Comparison of ENCODE assay signal across 8 cellular contexts in the genomic region with DNA sequence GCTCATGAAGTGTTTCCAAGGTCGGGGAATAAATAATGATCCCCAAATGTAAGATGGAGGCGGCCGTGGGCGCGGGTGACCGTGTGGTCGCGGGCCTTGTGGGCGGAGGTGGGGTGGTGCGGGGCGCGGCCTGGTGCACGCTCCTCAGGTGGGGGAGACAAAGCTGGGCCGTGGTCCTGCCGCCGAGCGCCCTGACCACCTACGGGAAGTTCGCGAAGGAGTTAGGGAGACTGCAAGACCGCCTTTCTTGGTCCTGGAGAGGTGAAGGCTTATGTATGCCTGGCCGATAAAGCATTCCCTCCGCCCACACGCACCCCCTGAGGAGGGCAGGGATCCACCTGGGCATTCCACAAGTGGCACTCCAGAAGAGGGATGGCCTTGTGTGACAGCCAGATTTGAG. TPM values are rescaled to one million over a fixed set of nuclear protein-coding genes. Genes with fewer than 3 reads are reported as not detected.
DNase-seq lines count a peak whose midpoint lies in the region; ATAC-seq, FAIRE-seq and TF ChIP-seq lines count a peak whose summit lies in the region.

No MANE protein-coding gene starts in this region.

- H3K36me3 ChIP-seq in K562 (ENCODE audit: control insufficient read depth, insufficient read depth, low read length) (no peaks in the 10 kb centered on the region), liver (ENCODE audit: control insufficient read depth in 4 of 4, insufficient read depth in 3 of 4, low read depth in 1 of 4, low read length in 3 of 4) (no peaks in the 10 kb centered on the region)

- TF ChIP-seq RAD21 in K562 (CRISPR knock-in tag; conservative IDR thresholded peaks at IDR 0.05 in 1 of 2, IDR thresholded peaks at IDR 0.05 in 1 of 2) (no peak), liver (IDR thresholded peaks at IDR 0.05) (no peak)

- H3K27ac ChIP-seq in K562 (ENCODE audit: extremely low read depth, low read depth, low read length) (no peak overlapping the region), liver (ENCODE audit: low read depth in 1 of 2, low read length in 2 of 2) (no peak overlapping the region)

- 86% methylated on average over 20 of the region's 24 CpGs for WGBS in K562 (ENCODE audit: insufficient coverage, low coverage, missing lambda C conversion rate)
- WGBS in liver, result 53% methylated on average over 24 of the region's 24 CpGs

- in situ Hi-C loops in K562 (cut with MboI), result no loop called here

- H3K27me3 Mint-ChIP-seq in activated T-cell treated with anti-CD3 and anti-CD28 coated beads, Interleukin-2, amount 50 U/mL, for 4 hours (ENCODE audit: low read depth), result no peaks in the 10 kb centered on the region
- peaks cover 20% of the 10 kb centered on the region for H3K27me3 Mint-ChIP-seq in activated T-cell treated with anti-CD3 and anti-CD28 coated beads, Interleukin-2, amount 50 U/mL, for 72 hours (ENCODE audit: low read depth)
- no peaks in the 10 kb centered on the region for H3K27me3 Mint-ChIP-seq in type B pancreatic cell

- H3K9ac ChIP-seq in K562 (ENCODE audit: insufficient read depth in 1 of 2, low read depth in 2 of 2, low read length in 2 of 2) (peak overlapping the region in 1 of 2 experiments; percentile 95; a peak in 2 of 4 replicates), liver (ENCODE audit: low read depth in 1 of 2, low read length in 2 of 2) (no peak overlapping the region)

- H3K4me2 ChIP-seq in K562 (ENCODE audit: insufficient read depth, low read length), result peak overlapping the region; percentile 80

- no peaks in the 10 kb centered on the region for H3K9me3 ChIP-seq in K562 (replicated peaks; ENCODE audit: control insufficient read depth, insufficient read depth, low read depth, low read length)
- no peaks in the 10 kb centered on the region for H3K9me3 ChIP-seq in liver (ENCODE audit: control insufficient read depth in 4 of 4, low read length in 3 of 4)

- DNase-seq in activated T-cell treated with anti-CD3 and anti-CD28 coated beads, Interleukin-2, amount 50 U/mL, for 4 hours, result no peak
- DNase-seq in activated T-cell treated with anti-CD3 and anti-CD28 coated beads, Interleukin-2, amount 50 U/mL, for 72 hours, result no peak
- DNase-seq in K562 (ENCODE audit: extremely low read depth in 1 of 4, low spot score in 3 of 4) (peak in 2 of 4 experiments; percentile 28 to 41), type B pancreatic cell (ENCODE audit: extremely low spot score, unreplicated experiment) (no peak)

- BruUV-seq in K562 (replicated peaks; lab: Mats Ljungman, UMichigan), result no TSS peak

- no peak for ATAC-seq in activated T-cell treated with anti-CD3 and anti-CD28 coated beads, Interleukin-2, amount 50 U/mL, for 4 hours
- no peak for ATAC-seq in activated T-cell treated with anti-CD3 and anti-CD28 coated beads, Interleukin-2, amount 50 U/mL, for 72 hours (replicated peaks in 1 of 2)
- ATAC-seq in K562 (no peak), HG03135 (IDR thresholded peaks at IDR 0.05; ENCODE audit: unreplicated experiment) (no peak), GM19467 (IDR thresholded peaks at IDR 0.05; ENCODE audit: unreplicated experiment) (no peak), HG03571 (IDR thresholded peaks at IDR 0.05; ENCODE audit: unreplicated experiment) (no peak)

- CTCF ChIA-PET in K562 (lab: Yijun Ruan, JAX; ENCODE audit: low intra/inter-chr PET ratio), result no interaction called here

- TF ChIP-seq CTCF in K562 (IDR thresholded peaks at IDR 0.05 in 2 of 3, conservative IDR thresholded peaks at IDR 0.05 in 1 of 3; ENCODE audit: insufficient read depth in 2 of 3, low read depth in 1 of 3, low read length in 3 of 3) (no peak), liver (IDR thresholded peaks at IDR 0.05; ENCODE audit: low read depth, low read length, missing input control) (no peak), type B pancreatic cell (conservative IDR thresholded peaks at IDR 0.05) (no peak)

- intact Hi-C loops in K562 (cut with micrococcal nuclease), result loop anchor here (5.0 kb wide), 1 partner anchor 109 kb away; the partner anchor contains the start of genes FKBP14 and PLEKHA8

- no peak for TF ChIP-seq EP300 in K562 (IDR thresholded peaks at IDR 0.05; ENCODE audit: low read length)

- no peaks in the 10 kb centered on the region for H4K20me1 ChIP-seq in K562 (replicated peaks; ENCODE audit: control insufficient read depth, insufficient read depth, low read length)

- H3K4me3 Mint-ChIP-seq in activated T-cell treated with anti-CD3 and anti-CD28 coated beads, Interleukin-2, amount 50 U/mL, for 4 hours, result peak overlapping the region; percentile 86
- peak overlapping the region in 1 of 2 donors; percentile 90 for H3K4me3 Mint-ChIP-seq in activated T-cell treated with anti-CD3 and anti-CD28 coated beads, Interleukin-2, amount 50 U/mL, for 72 hours
- peak overlapping the region; percentile 96 for H3K4me3 Mint-ChIP-seq in type B pancreatic cell

- POLR2A ChIA-PET in K562 (lab: Yijun Ruan, JAX), result interaction anchor here (0.6 to 1.5 kb wide), 2 partner anchors 9 to 946 kb away, joined by 3 to 6 read pairs; no protein-coding TSS in a partner anchor

- no peaks in the 10 kb centered on the region for H3K9me1 ChIP-seq in K562 (ENCODE audit: control insufficient read depth, insufficient read depth, low read length)

- no peak for FAIRE-seq in K562 (lab: Jason Lieb, UNC)

- no peak for TF ChIP-seq POLR2A in K562 (conservative IDR thresholded peaks at IDR 0.05)

- H3K27ac Mint-ChIP-seq in activated T-cell treated with anti-CD3 and anti-CD28 coated beads, Interleukin-2, amount 50 U/mL, for 72 hours, result no peak overlapping the region
- peak overlapping the region; percentile 76 for H3K27ac Mint-ChIP-seq in type B pancreatic cell

- peaks cover 7% of the 10 kb centered on the region for H3K4me1 Mint-ChIP-seq in activated T-cell treated with anti-CD3 and anti-CD28 coated beads, Interleukin-2, amount 50 U/mL, for 4 hours (ENCODE audit: low read depth)
- H3K4me1 Mint-ChIP-seq in activated T-cell treated with anti-CD3 and anti-CD28 coated beads, Interleukin-2, amount 50 U/mL, for 72 hours (ENCODE audit: low read depth), result peaks cover 6% of the 10 kb centered on the region
- peaks cover 9% of the 10 kb centered on the region for H3K4me1 Mint-ChIP-seq in type B pancreatic cell (ENCODE audit: unreplicated experiment)

- peaks cover 7% of the 10 kb centered on the region; the same call in 2 of the 3 replicates for H3K79me2 ChIP-seq in K562 (ENCODE audit: control insufficient read depth, insufficient read depth, low read length)

- H3K4me1 ChIP-seq in K562 (replicated peaks in 1 of 2; ENCODE audit: control insufficient read depth in 2 of 2, insufficient read depth in 2 of 2, low read length in 2 of 2) (peaks cover 6 to 16% of the 10 kb centered on the region in 2 experiments; a peak in 4 of 5 replicates), liver (ENCODE audit: control insufficient read depth in 4 of 4, insufficient read depth in 4 of 4, low read length in 3 of 4) (peaks cover 2 to 18% (median 9%) of the 10 kb centered on the region in 4 donors)

- H3K27me3 ChIP-seq in K562 (ENCODE audit: control insufficient read depth in 2 of 2, insufficient read depth in 2 of 2, low read length in 2 of 2) (no peaks in the 10 kb centered on the region), liver (ENCODE audit: control insufficient read depth in 4 of 4, insufficient read depth in 4 of 4, low read length in 3 of 4) (no peaks in the 10 kb centered on the region)

- H3K36me3 Mint-ChIP-seq in activated T-cell treated with anti-CD3 and anti-CD28 coated beads, Interleukin-2, amount 50 U/mL, for 4 hours (ENCODE audit: insufficient read depth), result no peaks in the 10 kb centered on the region
- peaks cover 0 to 3% of the 10 kb centered on the region in 2 donors for H3K36me3 Mint-ChIP-seq in activated T-cell treated with anti-CD3 and anti-CD28 coated beads, Interleukin-2, amount 50 U/mL, for 72 hours (ENCODE audit: insufficient read depth in 2 of 2)
- no peaks in the 10 kb centered on the region for H3K36me3 Mint-ChIP-seq in type B pancreatic cell

- H3K9me3 Mint-ChIP-seq in activated T-cell treated with anti-CD3 and anti-CD28 coated beads, Interleukin-2, amount 50 U/mL, for 4 hours, result no peaks in the 10 kb centered on the region
- H3K9me3 Mint-ChIP-seq in activated T-cell treated with anti-CD3 and anti-CD28 coated beads, Interleukin-2, amount 50 U/mL, for 72 hours, result no peaks in the 10 kb centered on the region
- no peaks in the 10 kb centered on the region for H3K9me3 Mint-ChIP-seq in type B pancreatic cell

- no peak overlapping the region for H2AFZ ChIP-seq in K562 (ENCODE audit: low read depth, low read length)

- H3K4me3 ChIP-seq in K562, result peak overlapping the region; percentile 76
- H3K4me3 ChIP-seq in liver (ENCODE audit: low read depth in 1 of 3, low read length in 3 of 3), result peak overlapping the region in 2 of 3 donors; percentile 72 to 79

TF ChIP-seq in K562, 482 proteins besides CTCF, POLR2A, EP300 and RAD21 (continues in another document):
- no peak for TF ChIP-seq MCM2 (IDR thresholded peaks at IDR 0.05; ENCODE audit: low read depth)

TF ChIP-seq in liver, 16 proteins besides CTCF, POLR2A, EP300 and RAD21 (continues in another document):
- TF ChIP-seq NR2F2 (IDR thresholded peaks at IDR 0.05) (no peak), TAF1 (conservative IDR thresholded peaks at IDR 0.05) (no peak)

RNA-seq across cellular contexts. Expression of gene MTURN, which starts 1.6 kb away (rescaled TPM):
- total RNA-seq in activated T-cell treated with anti-CD3 and anti-CD28 coated beads, Interleukin-2, amount 50 U/mL, for 4 hours, result 1 to 10 TPM; 2.9 to 3.3 (median 3.3) TPM
- 1 to 10 TPM; 5.3 to 5.4 TPM for total RNA-seq in activated T-cell treated with anti-CD3 and anti-CD28 coated beads, Interleukin-2, amount 50 U/mL, for 72 hours
- 10.7 and 25.4 TPM in 2 replicates for total RNA-seq in K562 (2011; cell fraction: chromatin; rRNA removed; ENCODE audit: low replicate concordance)
- 8.7 and 10.9 TPM in 2 replicates for total RNA-seq in K562 (2011; cell fraction: nucleolus; rRNA removed)
- total RNA-seq in K562 (2011; cell fraction: nucleoplasm; rRNA removed), result 20.8 and 31.9 TPM in 2 replicates
- total RNA-seq in K562 (2014; rRNA removed) (8.8 and 10.0 TPM in 2 replicates), K562 (2014; rRNA removed; fragmentation: Illumina TruSeq; extraction: Trizol) (6.4 and 7.8 TPM in 2 replicates), K562 (2015; rRNA removed; fragmentation: Illumina TruSeq; extraction: Trizol) (1.4 and 1.6 TPM in 2 replicates), K562 (2021) (5.0 and 7.7 TPM in 2 replicates), liver (10 to 100 TPM in 1 of 2 donors, 1 to 10 TPM in 1; 9.3 to 14.4 TPM), type B pancreatic cell (ENCODE audit: low replicate concordance) (16.6 and 23.3 TPM in 2 replicates)
- polyA plus RNA-seq in K562 (2011; rRNA removed) (9.2 and 14.8 TPM in 2 replicates), K562 (2014; fragmentation: Illumina TruSeq; extraction: Trizol) (5.3 TPM in 2 replicates), K562 (2014; fragmentation: Nextera tagmentation; extraction: Ambion mirVana) (1 to 10 TPM in 1 of 2 experiments, under 1 TPM in 1; 0.94 to 1.0 TPM), K562 (2014; rRNA removed) (6.5 and 8.0 TPM in 2 replicates), liver (1 to 10 TPM; 2.4 to 2.8 TPM)
- 5.6 and 7.0 TPM in 2 replicates for polyA plus RNA-seq in K562 (2011; cell fraction: cytosol; rRNA removed)
- 23.8 and 26.1 TPM in 2 replicates for polyA plus RNA-seq in K562 (2011; cell fraction: nucleus; rRNA removed)
- 3.4 and 5.4 TPM in 2 replicates for polyA plus RNA-seq in K562 (2012)
- polyA minus RNA-seq in K562 (2011; rRNA and poly(A)+ RNA removed), result 9.0 and 14.6 TPM in 2 replicates
- polyA minus RNA-seq in K562 (2011; cell fraction: cytosol; rRNA and poly(A)+ RNA removed), result 1.7 and 6.6 TPM in 2 replicates
- polyA minus RNA-seq in K562 (2011; cell fraction: nucleus; rRNA and poly(A)+ RNA removed), result 7.0 and 9.3 TPM in 2 replicates
